16 cellular contexts compared by ENCODE assay signal in the genomic region with DNA sequence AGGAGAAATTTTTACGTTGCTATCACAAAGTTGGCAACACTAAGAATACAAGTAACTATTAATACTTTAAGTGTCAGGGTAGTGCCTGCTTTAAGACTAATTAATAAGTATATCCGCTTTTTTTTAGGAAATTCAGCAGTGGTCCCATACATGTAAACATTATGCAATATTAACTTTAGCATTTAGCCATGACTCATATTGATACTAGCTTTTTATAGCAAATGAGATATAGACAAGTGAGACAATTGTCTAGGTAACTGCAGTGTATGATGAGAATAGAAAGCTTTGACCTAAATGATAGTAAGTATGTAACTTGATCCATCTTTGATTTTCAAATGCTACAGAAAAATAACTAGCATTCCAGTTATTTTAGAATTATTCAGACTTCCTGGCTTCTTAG. TPM values are rescaled to one million over a fixed set of nuclear protein-coding genes. Genes with fewer than 3 reads are reported as not detected.
DNase-seq lines count a peak whose midpoint lies in the region; ATAC-seq, FAIRE-seq and TF ChIP-seq lines count a peak whose summit lies in the region.
"Had no signal": no experiment of that assay in that cellular context is flagged by ENCODE, and none has a peak within 500 bp of the region (broad histone marks: within the 10 kb centered on the region; RNA-seq: fewer than 3 reads in every experiment).

No MANE protein-coding gene starts in this region.

- POLR2A ChIA-PET in GM10248 (lab: Yijun Ruan, JAX) = no interaction called here

- peak; percentile 64 for FAIRE-seq in GM19239 (lab: Jason Lieb, UNC)
- FAIRE-seq: endometrium, urothelium cell line had no signal

- CTCF ChIA-PET in GM10248 (lab: Yijun Ruan, JAX) = interaction anchor here (1.5 to 1.6 kb wide), 2 partner anchors 12 to 17 kb away, joined by 3 to 4 read pairs; no protein-coding TSS in a partner anchor

- no peak for TF ChIP-seq CTCF in GM10248 (IDR thresholded peaks at IDR 0.05; ENCODE audit: control extremely low read depth, extremely low read depth, low read depth, missing control alignments)

- peak; percentile 52 for ATAC-seq in HG02870 (IDR thresholded peaks at IDR 0.05; ENCODE audit: unreplicated experiment)
- ATAC-seq: activated T-cell treated with anti-CD3 and anti-CD28 coated beads, Interleukin-2, amount 50 U/mL, for 4 hours; heart right ventricle; left ventricle myocardium superior had no signal

- DNase-seq in GM10248 (ENCODE audit: extremely low spot score) (peak; percentile 14), GM19239 (ENCODE audit: insufficient read length, low spot score) (no peak), MV-4-11 (lab: John Stamatoyannopoulos, UW) (peak; percentile 0), NCI-H446 treated with DMSO at 0.1 percent for 48 hours (lab: John Stamatoyannopoulos, UW) (no peak), cerebellum (ENCODE audit: low spot score) (no peak), kidney glomerular epithelial cell (lab: John Stamatoyannopoulos, UW) (no peak), RKO (ENCODE audit: low spot score) (no peak)
- DNase-seq: activated B cell treated with CpG ODN at 0.5 μM for 24 hours; activated T-cell treated with anti-CD3 and anti-CD28 coated beads, Interleukin-2, amount 50 U/mL, for 4 hours; heart right ventricle; left ventricle myocardium superior; MG63; NCI-H526 had no signal

RNA-seq across cellular contexts. Expression of gene VRK2, which starts 27.4 kb away (rescaled TPM):
- total RNA-seq in cerebellum = 6.3 TPM

Comparison
In these comparisons a context has a peak if more than half of its experiments do, and no peak if none do; other contexts are left out.
1. DNase-seq: peak in GM10248 (single experiment) and MV-4-11 (single experiment); none in GM19239 (single experiment), NCI-H446 treated with DMSO at 0.1 percent for 48 hours (single experiment), cerebellum (single experiment), kidney glomerular epithelial cell (single experiment) and RKO (single experiment).